11 cellular contexts compared by ENCODE assay signal in genomic region chr5:14165375-14166091, GRCh38. TPM values are rescaled to one million over a fixed set of nuclear protein-coding genes. Genes with fewer than 3 reads are reported as not detected.
A peak's percentile ranks its signal among the peaks of the same experiment; 100 is the strongest.
DNase-seq lines count a peak whose midpoint lies in the region; ATAC-seq and TF ChIP-seq lines count a peak whose summit lies in the region.
"Had no signal": no experiment of that assay in that cellular context is flagged by ENCODE, and none has a peak within 500 bp of the region (broad histone marks: within the 10 kb centered on the region; RNA-seq: fewer than 3 reads in every experiment).

No MANE protein-coding gene starts in this region.

- H3K9me2 ChIP-seq in HCT116 (ENCODE audit: insufficient read depth) = no peaks in the 10 kb centered on the region

- H4K20me1 ChIP-seq in HCT116 (ENCODE audit: insufficient read depth) = peaks cover 14% of the 10 kb centered on the region; the same call in 1 of the 2 replicates

- TF ChIP-seq POLR2A in HCT116 (IDR thresholded peaks at IDR 0.05; ENCODE audit: borderline replicate concordance, extremely low read depth, insufficient read depth, insufficient read length) = no peak

- H3K9me3 ChIP-seq in HCT116 (ENCODE audit: control insufficient read depth in 1 of 2, insufficient read depth in 1 of 2, low read depth in 1 of 2, low read length in 2 of 2) (peaks cover 5 to 10% of the 10 kb centered on the region in 2 experiments; a peak in 1 of 4 replicates), skeletal muscle satellite cell (replicated peaks; ENCODE audit: low read length) (peaks cover 5% of the 10 kb centered on the region)

- ATAC-seq in HCT116 (peak; percentile 92), HG03521 (IDR thresholded peaks at IDR 0.05; ENCODE audit: unreplicated experiment) (no peak), GM21529 (IDR thresholded peaks at IDR 0.05; ENCODE audit: unreplicated experiment) (no peak), HG02678 (IDR thresholded peaks at IDR 0.05; ENCODE audit: unreplicated experiment) (no peak)

- peak; percentile 12; the same call in 1 of the 2 replicates for TF ChIP-seq RAD21 in HCT116 (IDR thresholded peaks at IDR 0.05; ENCODE audit: low read depth)

- peaks cover 0 to 14% of the 10 kb centered on the region in 2 experiments; a peak in 1 of 4 replicates for H3K36me3 ChIP-seq in HCT116 (ENCODE audit: control insufficient read depth in 1 of 2, insufficient read depth in 2 of 2, low read length in 2 of 2)
- H3K36me3 ChIP-seq in skeletal muscle satellite cell (ENCODE audit: insufficient read depth, low read length) = peaks cover 27% of the 10 kb centered on the region

- POLR2A ChIA-PET in HCT116 (lab: Charles Lee) = interaction anchor here (1.2 kb wide), 1 partner anchor 10 kb away, joined by 3 read pairs; no protein-coding TSS in a partner anchor

- H2AFZ ChIP-seq in HCT116 (ENCODE audit: low read depth, low read length, poor library complexity, severe bottlenecking) = no peak overlapping the region
- H2AFZ ChIP-seq: parathyroid adenoma had no signal

- CTCF ChIA-PET in HCT116 (lab: Charles Lee) = no interaction called here

- TF ChIP-seq CTCF in HCT116 (IDR thresholded peaks at IDR 0.05 in 2 of 3, conservative IDR thresholded peaks at IDR 0.05 in 1 of 3; ENCODE audit: borderline replicate concordance in 1 of 3, insufficient read depth in 1 of 3, low read depth in 2 of 3, low read length in 2 of 3) = no peak

- intact Hi-C loops in HCT116 (cut with micrococcal nuclease) = loop anchor here (5.0 kb wide), 1 partner anchor 128 kb away; no protein-coding TSS in a partner anchor

- peak; percentile 86 for DNase-seq in HCT116 (ENCODE audit: low read depth, low spot score)
- DNase-seq in SW480 (ENCODE audit: low spot score) = peak; percentile 74
- peak; percentile 90 for DNase-seq in glomerular endothelial cell (ENCODE audit: extremely low read depth, low read depth, low spot score)
- DNase-seq in NCI-H345 (lab: John Stamatoyannopoulos, UW) = no peak
- DNase-seq: DND-41 had no signal

- H3K79me2 ChIP-seq in HCT116 (ENCODE audit: insufficient read depth, low read length) = peaks cover 99% of the 10 kb centered on the region

- H3K4me3 ChIP-seq in HCT116 (replicated peaks in 1 of 2; ENCODE audit: low read depth in 1 of 2, low read length in 2 of 2) (peak overlapping the region in 1 of 2 experiments; percentile 27; a peak in 1 of 4 replicates), skeletal muscle satellite cell (ENCODE audit: low read length) (no peak overlapping the region)

- H3K27ac ChIP-seq in HCT116 (ENCODE audit: low read depth, low read length) = peak overlapping the region; percentile 70
- H3K27ac ChIP-seq: KMS-11, parathyroid adenoma had no signal

- no peaks in the 10 kb centered on the region for H3K27me3 ChIP-seq in HCT116 (ENCODE audit: insufficient read depth, low read length)
- H3K27me3 ChIP-seq in skeletal muscle satellite cell (ENCODE audit: control insufficient read depth, insufficient read depth, low read length) = no peaks in the 10 kb centered on the region

- peaks cover 49 to 67% of the 10 kb centered on the region in 2 experiments for H3K4me1 ChIP-seq in HCT116 (ENCODE audit: control insufficient read depth in 1 of 2, insufficient read depth in 2 of 2, low read length in 2 of 2)
- peaks cover 78% of the 10 kb centered on the region for H3K4me1 ChIP-seq in skeletal muscle satellite cell (ENCODE audit: control insufficient read depth, insufficient read depth, low read length)

- RAD21 ChIA-PET in HCT116 (lab: Charles Lee; ENCODE audit: low non-redundant PET in 1 of 2, low total read pairs in 2 of 2, uncharacterized antibody in 2 of 2, unreplicated experiment in 2 of 2) = no interaction called here

- H3K9ac ChIP-seq in HCT116 (ENCODE audit: low read length) (peak overlapping the region; percentile 42), skeletal muscle satellite cell (ENCODE audit: low read depth, low read length) (no peak overlapping the region)
- H3K9ac ChIP-seq: KMS-11, parathyroid adenoma had no signal

- BruUV-seq in HCT116 (replicated peaks; lab: Mats Ljungman, UMichigan) = no TSS peak

- peak overlapping the region; percentile 70 for H3K4me2 ChIP-seq in HCT116 (ENCODE audit: low read length)
- H3K4me2 ChIP-seq in skeletal muscle satellite cell (ENCODE audit: low read length) = peak overlapping the region; percentile 32
- H3K4me2 ChIP-seq: KMS-11 had no signal

TF ChIP-seq in HCT116, 20 proteins besides CTCF, POLR2A, EP300 and RAD21:
- TF ChIP-seq SP1 (IDR thresholded peaks at IDR 0.05; ENCODE audit: low read depth) = peak; percentile 84
- TF ChIP-seq SRF (IDR thresholded peaks at IDR 0.05; ENCODE audit: low read depth) = peak; percentile 68
- no peak for TF ChIP-seq EZH2phosphoT487 (IDR thresholded peaks at IDR 0.05; ENCODE audit: borderline replicate concordance)
- peak; percentile 77 for TF ChIP-seq SIN3A (IDR thresholded peaks at IDR 0.05; ENCODE audit: low read depth)
- no peak for TF ChIP-seq ATF3 (IDR thresholded peaks at IDR 0.05)
- TF ChIP-seq REST (IDR thresholded peaks at IDR 0.05; ENCODE audit: low read depth) = no peak
- peak; percentile 45; the same call in 1 of the 2 replicates for TF ChIP-seq POLR2AphosphoS5 (IDR thresholded peaks at IDR 0.05; ENCODE audit: low read depth, low read length)
- TF ChIP-seq TCF7L2 (IDR thresholded peaks at IDR 0.05; ENCODE audit: borderline replicate concordance, extremely low read depth, insufficient read depth, insufficient read length) = peak; percentile 85
- TF ChIP-seq EGR1 (IDR thresholded peaks at IDR 0.05; ENCODE audit: low read depth) = no peak
- TF ChIP-seq FOSL1 (IDR thresholded peaks at IDR 0.05; ENCODE audit: low read depth) = peak; percentile 96
- no peak for TF ChIP-seq ZNF274 (IDR thresholded peaks at IDR 0.05; ENCODE audit: low read depth, low read length)
- peak; percentile 83 for TF ChIP-seq MAX (IDR thresholded peaks at IDR 0.05)
- peak; percentile 96 for TF ChIP-seq JUND (IDR thresholded peaks at IDR 0.05)
- TF ChIP-seq CEBPB (IDR thresholded peaks at IDR 0.05; ENCODE audit: low read depth) = peak; percentile 42; the same call in 1 of the 2 replicates

RNA-seq across cellular contexts. Expression of gene TRIO, which starts 22.4 kb away (rescaled TPM):
- total RNA-seq in HCT116 (2021; ENCODE audit: unreplicated experiment) = 68.4 TPM
- 31.0 and 40.5 TPM in 2 replicates for polyA plus RNA-seq in HCT116 (2012)
- 227 and 304 TPM in 2 replicates for total RNA-seq in glomerular endothelial cell
- total RNA-seq in skeletal muscle satellite cell (2012; rRNA removed) = 692 and 744 TPM in 2 replicates
